8 cellular contexts compared by ENCODE assay signal in the genomic region with DNA sequence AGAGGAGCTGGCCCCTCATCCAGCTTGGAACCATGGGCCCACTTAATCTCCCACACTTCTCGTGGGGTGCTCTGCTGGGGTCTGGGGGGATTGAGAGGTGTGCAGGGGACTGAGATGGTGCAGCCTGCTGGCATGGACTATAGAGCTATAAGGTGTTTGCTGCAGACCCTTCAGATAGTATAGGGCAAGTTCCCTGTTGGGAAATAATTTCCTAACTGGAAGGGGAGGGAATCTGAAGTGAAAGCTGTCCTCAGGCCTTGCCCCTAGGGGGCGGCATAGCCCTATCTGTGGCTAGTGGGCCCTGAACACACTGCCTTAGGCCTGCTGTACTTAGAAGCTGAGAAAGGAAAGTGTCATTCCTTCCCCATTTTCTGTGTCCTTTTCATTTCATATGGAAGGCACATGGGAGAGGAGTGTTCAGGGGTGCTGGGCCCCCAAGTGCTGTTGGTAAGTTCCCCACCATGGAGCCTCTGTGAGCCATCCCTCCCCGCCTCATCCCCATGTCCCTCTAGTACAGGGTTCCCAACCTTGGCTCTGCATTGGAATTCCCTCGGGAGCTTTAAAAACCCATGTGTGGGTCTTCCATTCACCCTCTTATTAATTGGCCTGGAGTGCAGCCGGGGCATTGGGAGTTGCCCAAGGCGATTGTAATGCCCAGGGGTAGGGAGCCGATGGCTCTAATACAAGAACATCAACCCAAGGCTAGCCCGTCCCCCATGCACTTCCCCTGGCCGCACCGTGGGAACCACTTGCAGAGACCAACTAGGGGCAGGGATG. TPM values are rescaled to one million over a fixed set of nuclear protein-coding genes. Genes with fewer than 3 reads are reported as not detected.
DNase-seq lines count a peak whose midpoint lies in the region; ATAC-seq lines count a peak whose summit lies in the region.

No MANE protein-coding gene starts in this region.

- H3K27me3 ChIP-seq in SJCRH30 = no peaks in the 10 kb centered on the region

- peaks cover 34% of the 10 kb centered on the region for H3K4me1 ChIP-seq in SJCRH30

- peak overlapping the region; percentile 85 for H3K27ac ChIP-seq in SJCRH30

- ATAC-seq in left ventricle myocardium superior = peak; percentile 77
- no peak for ATAC-seq in HG03565 (IDR thresholded peaks at IDR 0.05; ENCODE audit: unreplicated experiment)
- no peak for ATAC-seq in GM18861 (IDR thresholded peaks at IDR 0.05; ENCODE audit: unreplicated experiment)

- no peaks in the 10 kb centered on the region for H3K9me3 ChIP-seq in SJCRH30 (replicated peaks)

- no peak overlapping the region for H3K4me3 ChIP-seq in SJCRH30

- H3K36me3 ChIP-seq in SJCRH30 = peaks cover 17% of the 10 kb centered on the region

- DNase-seq in GF-D8 (lab: John Stamatoyannopoulos, UW) (peak; percentile 17), MV-4-11 (lab: John Stamatoyannopoulos, UW) (peak; percentile 69), SJCRH30 (peak; percentile 82 to 94), amniotic stem cell (lab: John Stamatoyannopoulos, UW) (peak; percentile 25), left ventricle myocardium superior (peak; percentile 82), putamen (ENCODE audit: low spot score) (peak; percentile 66)

- intact Hi-C loops in left ventricle myocardium superior (cut with micrococcal nuclease) = no loop called here

RNA-seq across cellular contexts. Expression of a gene that starts 19.7 kb away (rescaled TPM):
- total RNA-seq in SJCRH30 (2014; rRNA removed; shearing (Covaris generic)) = 45.4 and 48.9 TPM in 2 replicates
- total RNA-seq in left ventricle myocardium superior = 35.2 TPM

RNA-seq across cellular contexts. Expression of a gene that starts 36.4 kb away (rescaled TPM):
- total RNA-seq in SJCRH30 (2014; rRNA removed; shearing (Covaris generic)) = 9.1 and 9.9 TPM in 2 replicates
- total RNA-seq in left ventricle myocardium superior = 0.32 TPM

Comparison
In these comparisons a context has a peak if more than half of its experiments do, and no peak if none do; other contexts are left out.
1. DNase-seq: peak in every context shown above with its lines; median percentile 88 in SJCRH30; 82 in left ventricle myocardium superior; 69 in MV-4-11; 66 in putamen; 25 in amniotic stem cell; 17 in GF-D8.